21 cellular contexts compared by ENCODE assay signal in genomic region chr5:99445805-99446204, GRCh38.
"Had no signal": no experiment of that assay in that cellular context is flagged by ENCODE, and none has a peak within 500 bp of the region (broad histone marks: within the 10 kb centered on the region; RNA-seq: fewer than 3 reads in every experiment).

No MANE protein-coding gene starts in this region.

- DNase-seq: Kasumi-1, MM.1S, NCI-H1092 treated with DMSO at 0.1 percent for 48 hours, NCI-H1436, NCI-H187, NCI-H2029, NCI-H2081 treated with DMSO at 0.1 percent for 48 hours, NCI-H2171, NCI-H226, NCI-H446, NCI-H510A, NCI-H524 treated with DMSO at 0.1 percent for 48 hours, NCI-H774, PC-3, SHP77, SK-N-SH, SW 1271 had no signal

- H3K4me3 ChIP-seq: K562 had no signal

- H3K27ac ChIP-seq: KMS-11, RWPE1 had no signal

- H3K4me2 ChIP-seq: KMS-11 had no signal

- H3K9me3 ChIP-seq: SK-N-SH had no signal

- FAIRE-seq: HTR-8/SVneo, K562 had no signal

- H3K9me2 ChIP-seq: SK-N-SH had no signal
